ENCODE assay signal across 1 cellular context in genomic region chr1:221223281-221223680, GRCh38.
TF ChIP-seq lines count a peak whose summit lies in the region.

No MANE protein-coding gene starts in this region.

TF ChIP-seq in HEK293, 187 proteins besides CTCF, POLR2A, EP300 and RAD21 (continued from another document):
- TF ChIP-seq ZNF610 (tag by site-specific recombination; IDR thresholded peaks at IDR 0.05; ENCODE audit: borderline replicate concordance) (0 out of 2 replicates have a peak, but pooled peaks have one; percentile 23), KLF16 (tag by site-specific recombination; IDR thresholded peaks at IDR 0.05) (no peak), PRDM1 (tag by site-specific recombination; IDR thresholded peaks at IDR 0.05) (no peak), GLIS2 (tag by site-specific recombination; IDR thresholded peaks at IDR 0.05) (no peak), ZBTB17 (tag by site-specific recombination; IDR thresholded peaks at IDR 0.05) (no peak), ZNF513 (tag by site-specific recombination; IDR thresholded peaks at IDR 0.05) (no peak), SETDB1 (IDR thresholded peaks at IDR 0.05; ENCODE audit: insufficient read length, low read length) (peak; percentile 88), ZNF19 (tag by site-specific recombination; IDR thresholded peaks at IDR 0.05; ENCODE audit: low read depth) (no peak), ZNF248 (tag by site-specific recombination; IDR thresholded peaks at IDR 0.05) (no peak), TRIM28 (IDR thresholded peaks at IDR 0.05; ENCODE audit: borderline replicate concordance, low read length) (peak; percentile 73; the same call in 1 of the 2 replicates), ZNF354C (tag by site-specific recombination; IDR thresholded peaks at IDR 0.05; ENCODE audit: borderline replicate concordance, low read depth) (no peak), ZNF24 (tag by site-specific recombination; IDR thresholded peaks at IDR 0.05) (no peak), TCF7L2 (IDR thresholded peaks at IDR 0.05; ENCODE audit: borderline replicate concordance, low read depth, low read length) (no peak), ZBTB11 (tag by site-specific recombination; conservative IDR thresholded peaks at IDR 0.05; ENCODE audit: low read depth) (no peak), ZNF660 (tag by site-specific recombination; IDR thresholded peaks at IDR 0.05) (no peak)
